In the genomic region with DNA sequence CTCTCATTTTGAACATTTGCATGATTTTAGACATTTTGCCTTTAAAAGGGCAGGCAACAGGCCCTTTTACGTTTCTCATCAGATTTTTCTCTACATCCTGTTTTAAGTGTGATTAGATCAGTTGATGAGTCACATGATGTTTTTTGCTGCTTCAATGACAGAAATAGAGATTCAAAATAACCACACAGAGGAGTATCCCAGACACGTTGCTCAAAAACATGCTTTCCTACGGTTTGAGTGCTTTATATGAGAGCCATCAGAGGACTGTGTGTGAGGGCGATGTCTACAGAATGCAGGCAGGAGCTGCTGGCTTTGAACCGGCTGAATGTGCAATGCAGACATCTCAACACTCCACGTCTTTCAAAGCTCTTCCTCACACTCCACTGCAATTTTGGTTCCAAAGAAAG, we compare ENCODE assay signal across 8 cellular contexts. TPM values are rescaled to one million over a fixed set of nuclear protein-coding genes. Genes with fewer than 3 reads are reported as not detected.
A peak's percentile ranks its signal among the peaks of the same experiment; 100 is the strongest.
DNase-seq lines count a peak whose midpoint lies in the region; ATAC-seq and TF ChIP-seq lines count a peak whose summit lies in the region.

No MANE protein-coding gene starts in this region.

- peaks cover 33 to 79% of the 10 kb centered on the region in 2 experiments for H3K36me3 ChIP-seq in mesenchymal stem cell (ENCODE audit: control insufficient read depth in 1 of 2, insufficient read depth in 2 of 2, low read depth in 1 of 2, low read length in 2 of 2)

- DNase-seq in AG09309 (ENCODE audit: low read depth) = peak; percentile 16
- DNase-seq in MV-4-11 (lab: John Stamatoyannopoulos, UW) = peak; percentile 72
- DNase-seq in mesenchymal stem cell = peak; percentile 73
- no peak for DNase-seq in posterior cingulate gyrus
- DNase-seq in HEK293T (ENCODE audit: extremely low spot score) = no peak
- DNase-seq in HT-29 (ENCODE audit: low spot score) = no peak

- H3K4me1 ChIP-seq in mesenchymal stem cell (ENCODE audit: control insufficient read depth, insufficient read depth, low read depth, low read length) = no peaks in the 10 kb centered on the region

- H2AFZ ChIP-seq in mesenchymal stem cell (ENCODE audit: low read depth, low read length) = no peak overlapping the region

- ATAC-seq in HG03442 (IDR thresholded peaks at IDR 0.05; ENCODE audit: unreplicated experiment) = no peak

- H3K27ac ChIP-seq in mesenchymal stem cell (ENCODE audit: low read length, poor library complexity, severe bottlenecking) = no peak overlapping the region

- H3K9me3 Mint-ChIP-seq in activated naive CD4-positive, alpha-beta T cell treated with anti-CD3 and anti-CD28 coated beads, Interleukin-2, amount 50 U/mL, for 24 hours = no peaks in the 10 kb centered on the region

- H3K36me3 Mint-ChIP-seq in activated naive CD4-positive, alpha-beta T cell treated with anti-CD3 and anti-CD28 coated beads, Interleukin-2, amount 50 U/mL, for 24 hours = peaks cover 46% of the 10 kb centered on the region

- H3K79me1 ChIP-seq in mesenchymal stem cell (replicated peaks; ENCODE audit: low read length, poor library complexity, severe bottlenecking) = peaks cover 32% of the 10 kb centered on the region

- peaks cover 92% of the 10 kb centered on the region for H3K4me1 Mint-ChIP-seq in activated naive CD4-positive, alpha-beta T cell treated with anti-CD3 and anti-CD28 coated beads, Interleukin-2, amount 50 U/mL, for 24 hours

- H2BK120ac ChIP-seq in mesenchymal stem cell (ENCODE audit: low read depth, low read length) = no peak overlapping the region

- no peak overlapping the region for H2BK15ac ChIP-seq in mesenchymal stem cell (ENCODE audit: low read depth, poor library complexity, severe bottlenecking)

- H3K27ac Mint-ChIP-seq in activated naive CD4-positive, alpha-beta T cell treated with anti-CD3 and anti-CD28 coated beads, Interleukin-2, amount 50 U/mL, for 24 hours = peak overlapping the region; percentile 100

- H4K8ac ChIP-seq in mesenchymal stem cell (ENCODE audit: low read length) = no peak overlapping the region

- H3K23ac ChIP-seq in mesenchymal stem cell (ENCODE audit: low read length in 2 of 2) = no peak overlapping the region

- H3K4me3 Mint-ChIP-seq in activated naive CD4-positive, alpha-beta T cell treated with anti-CD3 and anti-CD28 coated beads, Interleukin-2, amount 50 U/mL, for 24 hours = peak overlapping the region; percentile 82

- 17% methylated on average over 2 of the region's 6 CpGs for WGBS in mesenchymal stem cell

- TF ChIP-seq CTCF in AG09309 (IDR thresholded peaks at IDR 0.05; ENCODE audit: control insufficient read depth, insufficient read depth, low read depth, low read length, missing control alignments) = no peak

- H3K4me3 ChIP-seq in AG09309 (ENCODE audit: control insufficient read depth, low read depth, low read length) (no peak overlapping the region), mesenchymal stem cell (ENCODE audit: insufficient read depth in 1 of 2, low read depth in 1 of 2, low read length in 2 of 2) (no peak overlapping the region)

- no peak overlapping the region for H4K91ac ChIP-seq in mesenchymal stem cell (ENCODE audit: low read length)

- no peak overlapping the region for H3K14ac ChIP-seq in mesenchymal stem cell (ENCODE audit: low read length in 2 of 2)

- H2BK5ac ChIP-seq in mesenchymal stem cell (ENCODE audit: low read depth, low read length, poor library complexity, severe bottlenecking) = no peak overlapping the region

- H3K9me3 ChIP-seq in mesenchymal stem cell (ENCODE audit: control insufficient read depth, low read length) = no peaks in the 10 kb centered on the region

- H3K27me3 Mint-ChIP-seq in activated naive CD4-positive, alpha-beta T cell treated with anti-CD3 and anti-CD28 coated beads, Interleukin-2, amount 50 U/mL, for 24 hours = no peaks in the 10 kb centered on the region

- peak overlapping the region; percentile 61 for H3K9ac ChIP-seq in mesenchymal stem cell (ENCODE audit: low read length)

- peak overlapping the region in 1 of 2 experiments; percentile 3 for H2BK12ac ChIP-seq in mesenchymal stem cell (ENCODE audit: low read length in 2 of 2)

- CTCF ChIA-PET in HEK293T (lab: Yijun Ruan, JAX) = no interaction called here

- no peak overlapping the region for H3K4ac ChIP-seq in mesenchymal stem cell (ENCODE audit: low read depth in 1 of 2, low read length in 2 of 2)

- POLR2A ChIA-PET in HEK293T (lab: Yijun Ruan, JAX) = no interaction called here

- no peaks in the 10 kb centered on the region for H3K27me3 ChIP-seq in mesenchymal stem cell (ENCODE audit: control insufficient read depth in 1 of 2, insufficient read depth in 1 of 2, low read length in 2 of 2)

- peak overlapping the region in 1 of 2 experiments; percentile 18 for H3K18ac ChIP-seq in mesenchymal stem cell (ENCODE audit: low read depth in 1 of 2, low read length in 2 of 2)

- no peak overlapping the region for H3K4me2 ChIP-seq in mesenchymal stem cell (ENCODE audit: low read length, poor library complexity, severe bottlenecking)

- H2AK5ac ChIP-seq in mesenchymal stem cell (ENCODE audit: low read length, severe bottlenecking) = no peak overlapping the region

- intact Hi-C loops in posterior cingulate gyrus (cut with DNase I) = no loop called here

TF ChIP-seq in HEK293T, 16 proteins besides CTCF, POLR2A, EP300 and RAD21:
- TF ChIP-seq L3MBTL2 (conservative IDR thresholded peaks at IDR 0.05) (no peak), CTBP1 (IDR thresholded peaks at IDR 0.05; ENCODE audit: borderline replicate concordance) (no peak), BHLHE40 (IDR thresholded peaks at IDR 0.05; ENCODE audit: borderline replicate concordance) (no peak), ARNT (IDR thresholded peaks at IDR 0.05) (no peak), FOXK2 (IDR thresholded peaks at IDR 0.05) (no peak), TARDBP (IDR thresholded peaks at IDR 0.05) (no peak), SUZ12 (IDR thresholded peaks at IDR 0.05) (no peak), HDGF (IDR thresholded peaks at IDR 0.05; ENCODE audit: borderline replicate concordance) (no peak), FOXM1 (IDR thresholded peaks at IDR 0.05; ENCODE audit: borderline replicate concordance) (no peak), ZNF384 (IDR thresholded peaks at IDR 0.05) (no peak), LEF1 (IDR thresholded peaks at IDR 0.05; ENCODE audit: borderline replicate concordance) (no peak), SP1 (IDR thresholded peaks at IDR 0.05) (no peak), ELF4 (IDR thresholded peaks at IDR 0.05) (no peak), FOXA1 (IDR thresholded peaks at IDR 0.05) (no peak), NFRKB (IDR thresholded peaks at IDR 0.05) (no peak)
- TF ChIP-seq, protein P1, sequence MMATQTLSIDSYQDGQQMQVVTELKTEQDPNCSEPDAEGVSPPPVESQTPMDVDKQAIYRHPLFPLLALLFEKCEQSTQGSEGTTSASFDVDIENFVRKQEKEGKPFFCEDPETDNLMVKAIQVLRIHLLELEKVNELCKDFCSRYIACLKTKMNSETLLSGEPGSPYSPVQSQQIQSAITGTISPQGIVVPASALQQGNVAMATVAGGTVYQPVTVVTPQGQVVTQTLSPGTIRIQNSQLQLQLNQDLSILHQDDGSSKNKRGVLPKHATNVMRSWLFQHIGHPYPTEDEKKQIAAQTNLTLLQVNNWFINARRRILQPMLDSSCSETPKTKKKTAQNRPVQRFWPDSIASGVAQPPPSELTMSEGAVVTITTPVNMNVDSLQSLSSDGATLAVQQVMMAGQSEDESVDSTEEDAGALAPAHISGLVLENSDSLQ (IDR thresholded peaks at IDR 0.05) = no peak

RNA-seq across cellular contexts. Expression of a gene that starts 42.1 kb away (rescaled TPM):
- polyA plus RNA-seq in mesenchymal stem cell (2013, experiment 1 of 2) = 6.4 TPM
- 6.7 TPM for polyA plus RNA-seq in mesenchymal stem cell (2013, experiment 2 of 2)
- 20.4 and 21.0 TPM in 2 replicates for total RNA-seq in HT-29 (2014; rRNA removed; shearing (Covaris generic))

Comparison
In these comparisons a context has a peak if more than half of its experiments do, and no peak if none do; other contexts are left out.
1. DNase-seq: peak in AG09309 (single experiment), MV-4-11 (single experiment) and mesenchymal stem cell (single experiment); none in posterior cingulate gyrus (0 of 10), HEK293T (single experiment) and HT-29 (single experiment).